ENCODE assay signal across 2 cellular contexts in genomic region chr20:49985617-49986016, GRCh38.
TF ChIP-seq lines count a peak whose summit lies in the region.

No MANE protein-coding gene starts in this region.

TF ChIP-seq in GM23338, 12 proteins besides CTCF, POLR2A, EP300 and RAD21 (continued from another document):
- TF ChIP-seq ZNF114 (CRISPR knock-in tag; IDR thresholded peaks at IDR 0.05) (no peak), ZNF462 (CRISPR knock-in tag; IDR thresholded peaks at IDR 0.05) (no peak)
TF ChIP-seq in GM23338: peak in this region for 0.

TF ChIP-seq in WTC11, 78 proteins besides CTCF, POLR2A, EP300 and RAD21 (continued from another document):
- TF ChIP-seq PRDM15 (CRISPR knock-in tag; IDR thresholded peaks at IDR 0.05) (no peak), NR1H2 (CRISPR knock-in tag; IDR thresholded peaks at IDR 0.05) (no peak), TEAD4 (CRISPR knock-in tag; IDR thresholded peaks at IDR 0.05) (no peak), MLX (CRISPR knock-in tag; IDR thresholded peaks at IDR 0.05) (no peak), ZNF416 (CRISPR knock-in tag; IDR thresholded peaks at IDR 0.05) (no peak), USF2 (CRISPR knock-in tag; IDR thresholded peaks at IDR 0.05) (no peak)
